Comparison of ENCODE assay signal across 1 cellular context in the genomic region with DNA sequence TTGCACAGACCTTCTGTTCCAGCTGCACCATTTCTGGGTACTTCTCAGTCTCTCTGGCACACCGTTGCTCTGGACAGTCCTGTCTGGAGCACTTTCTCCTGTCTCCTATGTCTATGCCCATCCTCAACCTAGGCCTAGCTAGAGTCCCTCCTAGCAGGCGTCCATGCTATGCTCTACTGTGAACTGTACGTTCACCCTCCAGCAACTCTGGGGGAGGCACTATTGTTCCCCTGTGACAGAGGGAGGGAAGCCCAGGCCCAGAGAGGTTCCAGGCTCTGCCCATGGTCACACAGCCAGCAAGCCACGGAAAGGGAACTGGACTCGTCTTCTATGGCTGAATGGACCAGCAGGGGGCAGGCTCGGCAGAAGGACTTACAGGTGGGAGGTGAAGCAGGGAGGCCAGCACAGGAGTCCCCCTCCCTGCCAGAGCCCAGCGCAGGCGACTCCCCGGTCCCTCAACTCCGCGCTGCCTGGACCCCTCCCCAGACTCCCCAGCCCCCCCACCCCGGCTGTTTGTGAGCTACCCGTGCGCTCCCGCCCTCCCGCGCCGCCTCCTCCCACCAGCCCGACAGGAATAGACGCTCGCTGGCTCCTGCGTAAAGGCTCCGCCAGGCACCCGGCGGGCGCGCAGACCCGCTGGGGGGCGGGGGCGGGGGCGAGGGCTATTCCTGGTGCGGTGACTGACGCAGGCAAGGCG.
TF ChIP-seq lines count a peak whose summit lies in the region.

No MANE protein-coding gene starts in this region.

TF ChIP-seq in GM23338, 12 proteins besides CTCF, POLR2A, EP300 and RAD21 (continued from another document):
- TF ChIP-seq, protein P1, sequence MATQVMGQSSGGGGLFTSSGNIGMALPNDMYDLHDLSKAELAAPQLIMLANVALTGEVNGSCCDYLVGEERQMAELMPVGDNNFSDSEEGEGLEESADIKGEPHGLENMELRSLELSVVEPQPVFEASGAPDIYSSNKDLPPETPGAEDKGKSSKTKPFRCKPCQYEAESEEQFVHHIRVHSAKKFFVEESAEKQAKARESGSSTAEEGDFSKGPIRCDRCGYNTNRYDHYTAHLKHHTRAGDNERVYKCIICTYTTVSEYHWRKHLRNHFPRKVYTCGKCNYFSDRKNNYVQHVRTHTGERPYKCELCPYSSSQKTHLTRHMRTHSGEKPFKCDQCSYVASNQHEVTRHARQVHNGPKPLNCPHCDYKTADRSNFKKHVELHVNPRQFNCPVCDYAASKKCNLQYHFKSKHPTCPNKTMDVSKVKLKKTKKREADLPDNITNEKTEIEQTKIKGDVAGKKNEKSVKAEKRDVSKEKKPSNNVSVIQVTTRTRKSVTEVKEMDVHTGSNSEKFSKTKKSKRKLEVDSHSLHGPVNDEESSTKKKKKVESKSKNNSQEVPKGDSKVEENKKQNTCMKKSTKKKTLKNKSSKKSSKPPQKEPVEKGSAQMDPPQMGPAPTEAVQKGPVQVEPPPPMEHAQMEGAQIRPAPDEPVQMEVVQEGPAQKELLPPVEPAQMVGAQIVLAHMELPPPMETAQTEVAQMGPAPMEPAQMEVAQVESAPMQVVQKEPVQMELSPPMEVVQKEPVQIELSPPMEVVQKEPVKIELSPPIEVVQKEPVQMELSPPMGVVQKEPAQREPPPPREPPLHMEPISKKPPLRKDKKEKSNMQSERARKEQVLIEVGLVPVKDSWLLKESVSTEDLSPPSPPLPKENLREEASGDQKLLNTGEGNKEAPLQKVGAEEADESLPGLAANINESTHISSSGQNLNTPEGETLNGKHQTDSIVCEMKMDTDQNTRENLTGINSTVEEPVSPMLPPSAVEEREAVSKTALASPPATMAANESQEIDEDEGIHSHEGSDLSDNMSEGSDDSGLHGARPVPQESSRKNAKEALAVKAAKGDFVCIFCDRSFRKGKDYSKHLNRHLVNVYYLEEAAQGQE (IDR thresholded peaks at IDR 0.05; ENCODE audit: unreplicated experiment) = peak; percentile 34
- no peak for TF ChIP-seq CREB1 (CRISPR knock-in tag; IDR thresholded peaks at IDR 0.05; ENCODE audit: low read depth)
TF ChIP-seq in GM23338: peak in this region for 2.
